ENCODE assay signal across 15 cellular contexts in genomic region chr10:98407017-98407743, GRCh38. TPM values are rescaled to one million over a fixed set of nuclear protein-coding genes. Genes with fewer than 3 reads are reported as not detected.
A peak's percentile ranks its signal among the peaks of the same experiment; 100 is the strongest.
DNase-seq lines count a peak whose midpoint lies in the region; ATAC-seq and TF ChIP-seq lines count a peak whose summit lies in the region.
"Had no signal": no experiment of that assay in that cellular context is flagged by ENCODE, and none has a peak within 500 bp of the region (broad histone marks: within the 10 kb centered on the region; RNA-seq: fewer than 3 reads in every experiment).

No MANE protein-coding gene starts in this region.

- peaks cover 25% of the 10 kb centered on the region for H3K4me1 Mint-ChIP-seq in central memory CD8-positive, alpha-beta T cell
- peaks cover 4 to 8% (median 4%) of the 10 kb centered on the region in 3 donors for H3K4me1 Mint-ChIP-seq in T-cell
- peaks cover 6 to 22% (median 11%) of the 10 kb centered on the region in 3 donors for H3K4me1 Mint-ChIP-seq in CD8-positive, alpha-beta memory T cell

- intact Hi-C loops in body of pancreas (cut with DNase I) = no loop called here
- intact Hi-C loops in lower lobe of right lung (cut with DNase I) = no loop called here
- intact Hi-C loops in upper lobe of right lung (cut with DNase I) = no loop called here

- H3K9me3 Mint-ChIP-seq in central memory CD8-positive, alpha-beta T cell = no peaks in the 10 kb centered on the region
- no peaks in the 10 kb centered on the region for H3K9me3 Mint-ChIP-seq in T-cell
- H3K9me3 Mint-ChIP-seq in CD8-positive, alpha-beta memory T cell = no peaks in the 10 kb centered on the region
- H3K9me3 Mint-ChIP-seq: CD4-positive, alpha-beta memory T cell; H9 had no signal

- no peak overlapping the region for H3K4me3 ChIP-seq in body of pancreas
- H3K4me3 ChIP-seq in lower lobe of right lung = no peak overlapping the region
- no peak overlapping the region for H3K4me3 ChIP-seq in upper lobe of right lung
- H3K4me3 ChIP-seq in CD8-positive, alpha-beta memory T cell (ENCODE audit: low read length) = no peak overlapping the region
- H3K4me3 ChIP-seq: A549 had no signal

- no peaks in the 10 kb centered on the region for H3K9me3 ChIP-seq in body of pancreas
- no peaks in the 10 kb centered on the region for H3K9me3 ChIP-seq in lower lobe of right lung
- no peaks in the 10 kb centered on the region for H3K9me3 ChIP-seq in upper lobe of right lung
- H3K9me3 ChIP-seq in CD8-positive, alpha-beta memory T cell (ENCODE audit: low read length) = no peaks in the 10 kb centered on the region
- H3K9me3 ChIP-seq: A549, BE2C had no signal

- POLR2A ChIA-PET in T-cell (lab: Charles Lee) = no interaction called here
- POLR2A ChIA-PET in CD8-positive, alpha-beta memory T cell (lab: Charles Lee) = no interaction called here

- TF ChIP-seq POLR2A in body of pancreas (IDR thresholded peaks at IDR 0.05) = no peak

- H3K27me3 Mint-ChIP-seq in central memory CD8-positive, alpha-beta T cell = no peaks in the 10 kb centered on the region
- H3K27me3 Mint-ChIP-seq in T-cell = no peaks in the 10 kb centered on the region
- H3K27me3 Mint-ChIP-seq in CD8-positive, alpha-beta memory T cell = peaks cover 0 to 2% of the 10 kb centered on the region in 2 donors

- ATAC-seq in body of pancreas (peak; percentile 63), lower lobe of right lung (peak; percentile 24 to 43), upper lobe of right lung (peak; percentile 20), T-cell (replicated peaks in 1 of 4) (no peak)
- ATAC-seq in central memory CD8-positive, alpha-beta T cell (replicated peaks; ENCODE audit: extremely low read depth, poor library complexity, severe bottlenecking) = no peak
- ATAC-seq: A549 had no signal

- TF ChIP-seq CTCF in body of pancreas (IDR thresholded peaks at IDR 0.05) = no peak
- no peak for TF ChIP-seq CTCF in lower lobe of right lung (IDR thresholded peaks at IDR 0.05)
- TF ChIP-seq CTCF in upper lobe of right lung (IDR thresholded peaks at IDR 0.05) = no peak

- peak overlapping the region; percentile 80 for H3K27ac Mint-ChIP-seq in central memory CD8-positive, alpha-beta T cell (ENCODE audit: low read depth)
- H3K27ac Mint-ChIP-seq in T-cell = no peak overlapping the region
- no peak overlapping the region for H3K27ac Mint-ChIP-seq in CD8-positive, alpha-beta memory T cell
- H3K27ac Mint-ChIP-seq: H9 had no signal

- 62 to 78% methylated on average over 21 to 23 of the region's 23 CpGs for WGBS in body of pancreas, 2 donors

- peak overlapping the region in 2 of 4 donors; percentile 28 to 40 for H3K27ac ChIP-seq in body of pancreas
- H3K27ac ChIP-seq in lower lobe of right lung = no peak overlapping the region
- no peak overlapping the region for H3K27ac ChIP-seq in upper lobe of right lung
- H3K27ac ChIP-seq in CD8-positive, alpha-beta memory T cell (ENCODE audit: low read depth, low read length) = no peak overlapping the region
- H3K27ac ChIP-seq: A549, C4-2B had no signal

- DNase-seq in body of pancreas (peak; percentile 28 to 44 (median 36)), lower lobe of right lung (no peak), upper lobe of right lung (no peak), T-cell (no peak)
- no peak for DNase-seq in central memory CD8-positive, alpha-beta T cell (ENCODE audit: low spot score in 2 of 2)
- no peak for DNase-seq in CD8-positive, alpha-beta memory T cell
- DNase-seq: BE2C; CD4-positive, alpha-beta memory T cell; COR-L47; DMS53; GF-D8; GOT3; H9 had no signal

- CTCF ChIA-PET in T-cell (lab: Charles Lee) = interaction anchor here (0.5 to 0.7 kb wide), 3 partner anchors 104 to 1217 kb away, joined by 3 to 7 read pairs (median 3); no protein-coding TSS in a partner anchor
- CTCF ChIA-PET in CD8-positive, alpha-beta memory T cell (lab: Charles Lee) = interaction anchor here (1.0 kb wide), 1 partner anchor 19 kb away, joined by 3 read pairs; no protein-coding TSS in a partner anchor

- no peak overlapping the region for H3K4me3 Mint-ChIP-seq in central memory CD8-positive, alpha-beta T cell
- H3K4me3 Mint-ChIP-seq in T-cell = no peak overlapping the region
- H3K4me3 Mint-ChIP-seq in CD8-positive, alpha-beta memory T cell = no peak overlapping the region
- H3K4me3 Mint-ChIP-seq: CD4-positive, alpha-beta memory T cell; H9 had no signal

- H3K36me3 ChIP-seq in body of pancreas (replicated peaks in 1 of 2; ENCODE audit: insufficient read depth in 1 of 2, low read depth in 2 of 2) (no peaks in the 10 kb centered on the region), lower lobe of right lung (no peaks in the 10 kb centered on the region), upper lobe of right lung (no peaks in the 10 kb centered on the region)
- no peaks in the 10 kb centered on the region for H3K36me3 ChIP-seq in CD8-positive, alpha-beta memory T cell (ENCODE audit: insufficient read depth, low read length)
- H3K36me3 ChIP-seq: BE2C had no signal

- peaks cover 14% of the 10 kb centered on the region for H3K4me1 ChIP-seq in body of pancreas
- H3K4me1 ChIP-seq in lower lobe of right lung = peaks cover 16% of the 10 kb centered on the region
- H3K4me1 ChIP-seq in upper lobe of right lung = no peaks in the 10 kb centered on the region
- H3K4me1 ChIP-seq in CD8-positive, alpha-beta memory T cell (ENCODE audit: insufficient read depth, low read length) = no peaks in the 10 kb centered on the region

- peaks cover 8% of the 10 kb centered on the region for H3K36me3 Mint-ChIP-seq in central memory CD8-positive, alpha-beta T cell (ENCODE audit: insufficient read depth)
- peaks cover 21% of the 10 kb centered on the region for H3K36me3 Mint-ChIP-seq in T-cell
- H3K36me3 Mint-ChIP-seq in CD8-positive, alpha-beta memory T cell = peaks cover 6 to 16% (median 8%) of the 10 kb centered on the region in 3 donors

- H3K27me3 ChIP-seq in body of pancreas (no peaks in the 10 kb centered on the region), lower lobe of right lung (ENCODE audit: low read depth) (no peaks in the 10 kb centered on the region), upper lobe of right lung (no peaks in the 10 kb centered on the region)
- no peaks in the 10 kb centered on the region for H3K27me3 ChIP-seq in CD8-positive, alpha-beta memory T cell (ENCODE audit: insufficient read depth, low read length, poor library complexity, severe bottlenecking)
- H3K27me3 ChIP-seq: BE2C had no signal

RNA-seq across cellular contexts. Expression of gene PYROXD2, which starts 7.8 kb away (rescaled TPM):
- total RNA-seq in body of pancreas = 1 to 10 TPM; 4.9 to 8.6 TPM
- total RNA-seq in lower lobe of right lung = 17.8 TPM
- total RNA-seq in upper lobe of right lung = 13.0 TPM
- 10 to 100 TPM; 16.4 to 27.5 (median 20.0) TPM for total RNA-seq in T-cell
- 1 to 10 TPM; 3.6 to 4.0 TPM for total RNA-seq in CD8-positive, alpha-beta memory T cell
- 5.3 TPM for polyA plus RNA-seq in CD8-positive, alpha-beta memory T cell

RNA-seq across cellular contexts. Expression of gene HPS1, which starts 39.6 kb away (rescaled TPM):
- total RNA-seq in body of pancreas = 10 to 100 TPM; 40.0 to 53.7 TPM
- total RNA-seq in lower lobe of right lung = 86.3 TPM
- total RNA-seq in upper lobe of right lung = 77.7 TPM
- 10 to 100 TPM; 74.7 to 99.3 (median 92.7) TPM for total RNA-seq in T-cell
- 10 to 100 TPM; 50.5 to 58.3 TPM for total RNA-seq in CD8-positive, alpha-beta memory T cell
- 89.8 TPM for polyA plus RNA-seq in CD8-positive, alpha-beta memory T cell

Comparison
In these comparisons a context has a peak if more than half of its experiments do, and no peak if none do; other contexts are left out.
1. ATAC-seq: peak in body of pancreas (single experiment), lower lobe of right lung (2 of 2) and upper lobe of right lung (single experiment); none in central memory CD8-positive, alpha-beta T cell (single experiment) and T-cell (0 of 4).
2. DNase-seq: peak in body of pancreas (4 of 4); none in central memory CD8-positive, alpha-beta T cell (0 of 2), lower lobe of right lung (single experiment), upper lobe of right lung (single experiment), T-cell (0 of 34) and CD8-positive, alpha-beta memory T cell (0 of 5).